In the genomic region with DNA sequence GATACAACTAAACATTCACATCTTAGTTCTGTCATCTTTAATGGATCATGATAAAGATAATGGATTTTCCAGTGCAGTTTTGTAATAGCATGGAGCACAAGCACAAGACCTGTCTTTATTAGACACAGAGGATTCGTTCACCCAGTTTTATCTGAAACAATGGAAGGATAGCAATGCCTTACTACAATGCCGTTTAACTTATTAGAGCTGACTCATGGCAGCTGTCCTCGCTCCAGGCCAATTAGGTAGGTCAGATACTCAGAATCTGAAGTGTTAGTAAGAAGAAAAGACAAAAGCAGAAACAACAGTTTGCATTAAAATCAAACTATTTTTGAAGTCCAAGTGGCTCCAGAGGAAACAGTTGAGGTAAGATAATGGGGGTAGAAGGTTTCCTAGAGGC, we compare ENCODE assay signal across 34 cellular contexts. TPM values are rescaled to one million over a fixed set of nuclear protein-coding genes. Genes with fewer than 3 reads are reported as not detected.
"Had no signal": no experiment of that assay in that cellular context is flagged by ENCODE, and none has a peak within 500 bp of the region (broad histone marks: within the 10 kb centered on the region; RNA-seq: fewer than 3 reads in every experiment).

No MANE protein-coding gene starts in this region.

- H3K27ac Mint-ChIP-seq: dendritic cell treated with granulocyte-macrophage colony-stimulating factor and Interleukin-4, amounts not matched to agents 40 ng/mL and 50 ng/mL, for 4 days; endodermal cell; mesothelial cell of epicardium; naive thymus-derived CD8-positive, alpha-beta T cell; nephron progenitor cell; stimulated activated naive CD8-positive, alpha-beta T cell treated with anti-CD3 and anti-CD28 coated beads, Interleukin-15, amount 100 ng/mL, for 72 hours had no signal

- H3K27ac ChIP-seq: colonic mucosa, epithelial cell of prostate, gastrocnemius medialis, right lobe of liver, suprapubic skin, transverse colon, upper lobe of right lung, uterus had no signal

- H3K4me2 ChIP-seq: smooth muscle cell had no signal

- H3K4me3 Mint-ChIP-seq: dendritic cell treated with granulocyte-macrophage colony-stimulating factor and Interleukin-4, amounts not matched to agents 40 ng/mL and 50 ng/mL, for 4 days; endodermal cell; mesothelial cell of epicardium; naive thymus-derived CD8-positive, alpha-beta T cell; nephron progenitor cell; stimulated activated naive CD8-positive, alpha-beta T cell treated with anti-CD3 and anti-CD28 coated beads, Interleukin-15, amount 100 ng/mL, for 72 hours had no signal

- H3K9me3 ChIP-seq: colonic mucosa, gastrocnemius medialis, mucosa of descending colon, right lobe of liver, suprapubic skin, transverse colon, upper lobe of right lung, uterus had no signal

- DNase-seq: colonic mucosa; effector CD8-positive, alpha-beta T cell; endodermal cell; foreskin fibroblast; gastrocnemius medialis; head of caudate nucleus; kidney; mesenchymal stem cell; mucosa of descending colon; naive thymus-derived CD8-positive, alpha-beta T cell; nephron progenitor cell; nucleus accumbens; posterior cingulate gyrus; right lobe of liver; stimulated activated CD4-positive, alpha-beta T cell treated with anti-CD3 and anti-CD28 coated beads, Interleukin-12 subunit alpha, Interleukin-12 subunit beta, amount 100 ng/mL, for 4 hours; stimulated activated CD4-positive, alpha-beta T cell treated with anti-CD3 and anti-CD28 coated beads, Interleukin-1b, Interleukin-23, amount 100 ng/mL, for 48 hours; stimulated activated CD4-positive, alpha-beta T cell treated with anti-CD3 and anti-CD28 coated beads, Interleukin-4, amount 100 ng/mL, for 1 hour; stimulated activated CD8-positive, alpha-beta memory T cell treated with anti-CD3 and anti-CD28 coated beads, Interleukin-4, amount 100 ng/mL, for 48 hours; stimulated activated naive CD4-positive, alpha-beta T cell; stimulated activated naive CD8-positive, alpha-beta T cell treated with anti-CD3 and anti-CD28 coated beads, Interleukin-15, amount 100 ng/mL, for 72 hours; transverse colon; upper lobe of right lung; uterus had no signal

- H3K36me3 ChIP-seq: colonic mucosa, gastrocnemius medialis, right lobe of liver, suprapubic skin, transverse colon, upper lobe of right lung, uterus had no signal

- H3K9me3 Mint-ChIP-seq: dendritic cell treated with granulocyte-macrophage colony-stimulating factor and Interleukin-4, amounts not matched to agents 40 ng/mL and 50 ng/mL, for 4 days; endodermal cell; mesothelial cell of epicardium; stimulated activated naive CD8-positive, alpha-beta T cell treated with anti-CD3 and anti-CD28 coated beads, Interleukin-15, amount 100 ng/mL, for 72 hours had no signal

- H3K4me3 ChIP-seq: colonic mucosa, gastrocnemius medialis, lung, mucosa of descending colon, right lobe of liver, smooth muscle cell, suprapubic skin, transverse colon, upper lobe of right lung, uterus had no signal

- H3K4me1 Mint-ChIP-seq: endodermal cell, nephron progenitor cell had no signal

- H3K4me1 ChIP-seq: colonic mucosa, gastrocnemius medialis, right lobe of liver, suprapubic skin, transverse colon, upper lobe of right lung, uterus had no signal

- H3K36me3 Mint-ChIP-seq: mesothelial cell of epicardium had no signal

- H3K27me3 ChIP-seq: colonic mucosa, gastrocnemius medialis, right lobe of liver, transverse colon, uterus had no signal

RNA-seq across cellular contexts. Expression of gene OR13A1, which starts 12.8 kb away (rescaled TPM):
- total RNA-seq: colonic mucosa, gastrocnemius medialis, glomerular endothelial cell, kidney, left lobe of liver, mucosa of descending colon, osteocyte, pulmonary artery endothelial cell, right lobe of liver, smooth muscle cell, suprapubic skin, upper lobe of right lung had no signal
- polyA plus RNA-seq: liver, smooth muscle cell had no signal
